1 cellular context compared by ENCODE assay signal in genomic region chr7:138738114-138738513, GRCh38.
TF ChIP-seq lines count a peak whose summit lies in the region.

No MANE protein-coding gene starts in this region.

TF ChIP-seq in H1, 55 proteins besides CTCF, POLR2A, EP300 and RAD21:
- no peak for TF ChIP-seq USF2 (IDR thresholded peaks at IDR 0.05; ENCODE audit: low read length)
- no peak for TF ChIP-seq KDM1A (IDR thresholded peaks at IDR 0.05; ENCODE audit: borderline replicate concordance, low read length)
- TF ChIP-seq RFX5 (IDR thresholded peaks at IDR 0.05; ENCODE audit: borderline replicate concordance, low read depth, low read length): no peak
- TF ChIP-seq POLR2AphosphoS5 (IDR thresholded peaks at IDR 0.05; ENCODE audit: low read depth, low read length): no peak
- no peak for TF ChIP-seq CEBPB (IDR thresholded peaks at IDR 0.05; ENCODE audit: low read depth, low read length)
- no peak for TF ChIP-seq JUN (IDR thresholded peaks at IDR 0.05; ENCODE audit: low read depth, low read length)
- TF ChIP-seq TCF12 (IDR thresholded peaks at IDR 0.05; ENCODE audit: low read depth, low read length): no peak
- no peak for TF ChIP-seq CREB1 (IDR thresholded peaks at IDR 0.05)
TF ChIP-seq in H1: peak in this region for 0.
